1 cellular context compared by ENCODE assay signal in the genomic region with DNA sequence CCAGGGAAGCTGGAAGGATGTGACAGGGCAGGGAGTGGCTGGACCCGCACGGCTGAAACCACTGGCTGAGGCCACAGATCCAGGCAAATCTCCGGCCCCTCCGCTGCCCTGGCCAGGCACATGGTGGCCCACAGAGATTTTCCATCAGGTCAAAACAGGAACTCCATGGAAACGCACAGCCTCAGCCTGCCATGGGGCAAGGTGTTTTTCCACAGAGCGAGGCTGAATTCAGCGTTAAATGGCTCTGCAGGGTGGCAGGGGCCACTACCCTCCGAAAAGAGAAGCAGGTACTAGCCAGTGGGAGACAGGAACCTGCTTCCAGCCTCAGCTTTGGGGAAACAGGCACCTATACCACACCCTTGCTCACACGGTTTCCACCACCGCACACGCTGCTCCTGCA.
TF ChIP-seq lines count a peak whose summit lies in the region.

No MANE protein-coding gene starts in this region.

TF ChIP-seq in H1, 55 proteins besides CTCF, POLR2A, EP300 and RAD21:
- no peak for TF ChIP-seq ASH2L (IDR thresholded peaks at IDR 0.05; ENCODE audit: low read length)
- TF ChIP-seq, protein P1, sequence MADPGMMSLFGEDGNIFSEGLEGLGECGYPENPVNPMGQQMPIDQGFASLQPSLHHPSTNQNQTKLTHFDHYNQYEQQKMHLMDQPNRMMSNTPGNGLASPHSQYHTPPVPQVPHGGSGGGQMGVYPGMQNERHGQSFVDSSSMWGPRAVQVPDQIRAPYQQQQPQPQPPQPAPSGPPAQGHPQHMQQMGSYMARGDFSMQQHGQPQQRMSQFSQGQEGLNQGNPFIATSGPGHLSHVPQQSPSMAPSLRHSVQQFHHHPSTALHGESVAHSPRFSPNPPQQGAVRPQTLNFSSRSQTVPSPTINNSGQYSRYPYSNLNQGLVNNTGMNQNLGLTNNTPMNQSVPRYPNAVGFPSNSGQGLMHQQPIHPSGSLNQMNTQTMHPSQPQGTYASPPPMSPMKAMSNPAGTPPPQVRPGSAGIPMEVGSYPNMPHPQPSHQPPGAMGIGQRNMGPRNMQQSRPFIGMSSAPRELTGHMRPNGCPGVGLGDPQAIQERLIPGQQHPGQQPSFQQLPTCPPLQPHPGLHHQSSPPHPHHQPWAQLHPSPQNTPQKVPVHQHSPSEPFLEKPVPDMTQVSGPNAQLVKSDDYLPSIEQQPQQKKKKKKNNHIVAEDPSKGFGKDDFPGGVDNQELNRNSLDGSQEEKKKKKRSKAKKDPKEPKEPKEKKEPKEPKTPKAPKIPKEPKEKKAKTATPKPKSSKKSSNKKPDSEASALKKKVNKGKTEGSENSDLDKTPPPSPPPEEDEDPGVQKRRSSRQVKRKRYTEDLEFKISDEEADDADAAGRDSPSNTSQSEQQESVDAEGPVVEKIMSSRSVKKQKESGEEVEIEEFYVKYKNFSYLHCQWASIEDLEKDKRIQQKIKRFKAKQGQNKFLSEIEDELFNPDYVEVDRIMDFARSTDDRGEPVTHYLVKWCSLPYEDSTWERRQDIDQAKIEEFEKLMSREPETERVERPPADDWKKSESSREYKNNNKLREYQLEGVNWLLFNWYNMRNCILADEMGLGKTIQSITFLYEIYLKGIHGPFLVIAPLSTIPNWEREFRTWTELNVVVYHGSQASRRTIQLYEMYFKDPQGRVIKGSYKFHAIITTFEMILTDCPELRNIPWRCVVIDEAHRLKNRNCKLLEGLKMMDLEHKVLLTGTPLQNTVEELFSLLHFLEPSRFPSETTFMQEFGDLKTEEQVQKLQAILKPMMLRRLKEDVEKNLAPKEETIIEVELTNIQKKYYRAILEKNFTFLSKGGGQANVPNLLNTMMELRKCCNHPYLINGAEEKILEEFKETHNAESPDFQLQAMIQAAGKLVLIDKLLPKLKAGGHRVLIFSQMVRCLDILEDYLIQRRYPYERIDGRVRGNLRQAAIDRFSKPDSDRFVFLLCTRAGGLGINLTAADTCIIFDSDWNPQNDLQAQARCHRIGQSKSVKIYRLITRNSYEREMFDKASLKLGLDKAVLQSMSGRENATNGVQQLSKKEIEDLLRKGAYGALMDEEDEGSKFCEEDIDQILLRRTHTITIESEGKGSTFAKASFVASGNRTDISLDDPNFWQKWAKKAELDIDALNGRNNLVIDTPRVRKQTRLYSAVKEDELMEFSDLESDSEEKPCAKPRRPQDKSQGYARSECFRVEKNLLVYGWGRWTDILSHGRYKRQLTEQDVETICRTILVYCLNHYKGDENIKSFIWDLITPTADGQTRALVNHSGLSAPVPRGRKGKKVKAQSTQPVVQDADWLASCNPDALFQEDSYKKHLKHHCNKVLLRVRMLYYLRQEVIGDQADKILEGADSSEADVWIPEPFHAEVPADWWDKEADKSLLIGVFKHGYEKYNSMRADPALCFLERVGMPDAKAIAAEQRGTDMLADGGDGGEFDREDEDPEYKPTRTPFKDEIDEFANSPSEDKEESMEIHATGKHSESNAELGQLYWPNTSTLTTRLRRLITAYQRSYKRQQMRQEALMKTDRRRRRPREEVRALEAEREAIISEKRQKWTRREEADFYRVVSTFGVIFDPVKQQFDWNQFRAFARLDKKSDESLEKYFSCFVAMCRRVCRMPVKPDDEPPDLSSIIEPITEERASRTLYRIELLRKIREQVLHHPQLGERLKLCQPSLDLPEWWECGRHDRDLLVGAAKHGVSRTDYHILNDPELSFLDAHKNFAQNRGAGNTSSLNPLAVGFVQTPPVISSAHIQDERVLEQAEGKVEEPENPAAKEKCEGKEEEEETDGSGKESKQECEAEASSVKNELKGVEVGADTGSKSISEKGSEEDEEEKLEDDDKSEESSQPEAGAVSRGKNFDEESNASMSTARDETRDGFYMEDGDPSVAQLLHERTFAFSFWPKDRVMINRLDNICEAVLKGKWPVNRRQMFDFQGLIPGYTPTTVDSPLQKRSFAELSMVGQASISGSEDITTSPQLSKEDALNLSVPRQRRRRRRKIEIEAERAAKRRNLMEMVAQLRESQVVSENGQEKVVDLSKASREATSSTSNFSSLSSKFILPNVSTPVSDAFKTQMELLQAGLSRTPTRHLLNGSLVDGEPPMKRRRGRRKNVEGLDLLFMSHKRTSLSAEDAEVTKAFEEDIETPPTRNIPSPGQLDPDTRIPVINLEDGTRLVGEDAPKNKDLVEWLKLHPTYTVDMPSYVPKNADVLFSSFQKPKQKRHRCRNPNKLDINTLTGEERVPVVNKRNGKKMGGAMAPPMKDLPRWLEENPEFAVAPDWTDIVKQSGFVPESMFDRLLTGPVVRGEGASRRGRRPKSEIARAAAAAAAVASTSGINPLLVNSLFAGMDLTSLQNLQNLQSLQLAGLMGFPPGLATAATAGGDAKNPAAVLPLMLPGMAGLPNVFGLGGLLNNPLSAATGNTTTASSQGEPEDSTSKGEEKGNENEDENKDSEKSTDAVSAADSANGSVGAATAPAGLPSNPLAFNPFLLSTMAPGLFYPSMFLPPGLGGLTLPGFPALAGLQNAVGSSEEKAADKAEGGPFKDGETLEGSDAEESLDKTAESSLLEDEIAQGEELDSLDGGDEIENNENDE (IDR thresholded peaks at IDR 0.05; ENCODE audit: insufficient replicate concordance, low read length) = no peak
- TF ChIP-seq SIN3A (conservative IDR thresholded peaks at IDR 0.05 in 1 of 2, IDR thresholded peaks at IDR 0.05 in 1 of 2; ENCODE audit: low read depth in 1 of 2, low read length in 2 of 2) = no peak
- no peak for TF ChIP-seq SUZ12 (IDR thresholded peaks at IDR 0.05; ENCODE audit: low read length)
